ENCODE assay signal across 1 cellular context in genomic region chr14:23052182-23052623, GRCh38.
A peak's percentile ranks its signal among the peaks of the same experiment; 100 is the strongest.
TF ChIP-seq lines count a peak whose summit lies in the region.

No MANE protein-coding gene starts in this region.

TF ChIP-seq in HEK293, 187 proteins besides CTCF, POLR2A, EP300 and RAD21 (continued from another document):
- TF ChIP-seq ZNF394 (tag by site-specific recombination; IDR thresholded peaks at IDR 0.05; ENCODE audit: borderline replicate concordance) = peak; percentile 59; the same call in 1 of the 2 replicates
TF ChIP-seq in HEK293: peak in this region for 5.
